ENCODE assay signal across 12 cellular contexts in genomic region chrX:136878423-136878822, GRCh38. TPM values are rescaled to one million over a fixed set of nuclear protein-coding genes. Genes with fewer than 3 reads are reported as not detected.
DNase-seq lines count a peak whose midpoint lies in the region; ATAC-seq, FAIRE-seq and TF ChIP-seq lines count a peak whose summit lies in the region.
"Had no signal": no experiment of that assay in that cellular context is flagged by ENCODE, and none has a peak within 500 bp of the region (broad histone marks: within the 10 kb centered on the region; RNA-seq: fewer than 3 reads in every experiment).

No MANE protein-coding gene starts in this region.

- H3K9me3 ChIP-seq in HepG2 (ENCODE audit: low read length) (no peaks in the 10 kb centered on the region), right lobe of liver (no peaks in the 10 kb centered on the region), astrocyte (ENCODE audit: insufficient read depth, low read depth, low read length) (no peaks in the 10 kb centered on the region), mesenchymal stem cell (ENCODE audit: control insufficient read depth, low read length) (no peaks in the 10 kb centered on the region)

- in situ Hi-C loops in HepG2 (cut with HindIII; ENCODE audit: extremely low pct_ligation_motif_present, low pct_unique_long_range_greater_than_20kb), result no loop called here

- H3K79me2 ChIP-seq in HepG2 (ENCODE audit: insufficient read depth, low read length), result peaks cover 28% of the 10 kb centered on the region
- H3K79me2 ChIP-seq in astrocyte (ENCODE audit: insufficient read depth, low read length), result peaks cover 57% of the 10 kb centered on the region

- no peak overlapping the region for H3K18ac ChIP-seq in mesenchymal stem cell (ENCODE audit: low read depth in 1 of 2, low read length in 2 of 2)

- TF ChIP-seq CTCF in HepG2 (CRISPR knock-in tag; IDR thresholded peaks at IDR 0.05), result no peak
- TF ChIP-seq CTCF in right lobe of liver (IDR thresholded peaks at IDR 0.05), result no peak
- TF ChIP-seq CTCF in astrocyte (IDR thresholded peaks at IDR 0.05; ENCODE audit: insufficient read depth, low read depth, low read length), result no peak

- H3K36me3 ChIP-seq in HepG2 (replicated peaks in 1 of 2; ENCODE audit: control insufficient read depth in 1 of 2, insufficient read depth in 2 of 2, low read length in 2 of 2) (peaks cover 3 to 12% of the 10 kb centered on the region in 2 experiments; a peak in 4 of 5 replicates), right lobe of liver (peaks cover 0 to 39% (median 11%) of the 10 kb centered on the region in 4 donors), astrocyte (ENCODE audit: insufficient read depth, low read length) (peaks cover 17% of the 10 kb centered on the region), mesenchymal stem cell (ENCODE audit: control insufficient read depth in 1 of 2, insufficient read depth in 2 of 2, low read depth in 1 of 2, low read length in 2 of 2) (peaks cover 13 to 45% of the 10 kb centered on the region in 2 experiments)

- no peak overlapping the region for H4K8ac ChIP-seq in mesenchymal stem cell (ENCODE audit: low read length)

- no peak overlapping the region for H3K27ac Mint-ChIP-seq in astrocyte (ENCODE audit: unreplicated experiment)

- H3K27ac ChIP-seq in HepG2 (ENCODE audit: extremely low read length, insufficient read depth, low read length), result no peak overlapping the region
- H3K27ac ChIP-seq in right lobe of liver, result no peak overlapping the region
- H3K27ac ChIP-seq in astrocyte (ENCODE audit: low read depth, low read length), result no peak overlapping the region
- no peak overlapping the region for H3K27ac ChIP-seq in mesenchymal stem cell (ENCODE audit: low read length, poor library complexity, severe bottlenecking)

- no peak for FAIRE-seq in HepG2 (lab: Jason Lieb, UNC)
- no peak for FAIRE-seq in astrocyte (lab: Jason Lieb, UNC)

- H2AK5ac ChIP-seq in mesenchymal stem cell (ENCODE audit: low read length, severe bottlenecking), result no peak overlapping the region

- no peak overlapping the region for H3K4ac ChIP-seq in mesenchymal stem cell (ENCODE audit: low read depth in 1 of 2, low read length in 2 of 2)

- H4K20me1 ChIP-seq in HepG2 (ENCODE audit: insufficient read depth, low read length) (peaks cover 2% of the 10 kb centered on the region; the same call in 1 of the 2 replicates), astrocyte (ENCODE audit: insufficient read depth, low read length) (peaks cover 39% of the 10 kb centered on the region)

- H2BK15ac ChIP-seq in mesenchymal stem cell (ENCODE audit: low read depth, poor library complexity, severe bottlenecking), result no peak overlapping the region

- H3K27me3 ChIP-seq in HepG2 (ENCODE audit: control insufficient read depth in 1 of 2, insufficient read depth in 2 of 2, low read length in 2 of 2) (no peaks in the 10 kb centered on the region; a peak in 1 of 5 replicates), right lobe of liver (no peaks in the 10 kb centered on the region), astrocyte (ENCODE audit: insufficient read depth, low read length) (no peaks in the 10 kb centered on the region), mesenchymal stem cell (ENCODE audit: control insufficient read depth in 1 of 2, insufficient read depth in 1 of 2, low read length in 2 of 2) (no peaks in the 10 kb centered on the region)

- peaks cover 21% of the 10 kb centered on the region for H3K4me1 ChIP-seq in HepG2 (ENCODE audit: insufficient read depth, low read length)
- no peaks in the 10 kb centered on the region for H3K4me1 ChIP-seq in right lobe of liver
- H3K4me1 ChIP-seq in astrocyte (ENCODE audit: insufficient read depth, low read length), result no peaks in the 10 kb centered on the region
- no peaks in the 10 kb centered on the region for H3K4me1 ChIP-seq in mesenchymal stem cell (ENCODE audit: control insufficient read depth, insufficient read depth, low read depth, low read length)

- no peak for ATAC-seq in HepG2
- ATAC-seq in right lobe of liver, result no peak
- no peak for ATAC-seq in HG02571 (IDR thresholded peaks at IDR 0.05; ENCODE audit: unreplicated experiment)

- peak overlapping the region; percentile 61 for H3K4me2 ChIP-seq in HepG2 (ENCODE audit: low read depth, low read length)
- H3K4me2 ChIP-seq in astrocyte (ENCODE audit: low read length), result peak overlapping the region; percentile 90
- H3K4me2 ChIP-seq in mesenchymal stem cell (ENCODE audit: low read length, poor library complexity, severe bottlenecking), result no peak overlapping the region

- H3K23ac ChIP-seq in mesenchymal stem cell (ENCODE audit: low read length in 2 of 2), result no peak overlapping the region

- H3K36me3 Mint-ChIP-seq in astrocyte (ENCODE audit: low read depth, unreplicated experiment), result peaks cover 6% of the 10 kb centered on the region

- BruUV-seq in HepG2 (replicated peaks; lab: Mats Ljungman, UMichigan), result no TSS peak

- TF ChIP-seq POLR2A in HepG2 (IDR thresholded peaks at IDR 0.05; ENCODE audit: insufficient read depth in 1 of 2, low read depth in 2 of 2, low read length in 2 of 2), result no peak
- TF ChIP-seq POLR2A in right lobe of liver (IDR thresholded peaks at IDR 0.05), result no peak

- H3K4me3 ChIP-seq in HepG2 (replicated peaks in 1 of 3; ENCODE audit: insufficient read depth in 1 of 3, low read depth in 2 of 3, low read length in 3 of 3) (peak overlapping the region; percentile 79 to 92 (median 87); a peak in 4 of 6 replicates), right lobe of liver (peak overlapping the region in 1 of 3 donors; percentile 67), astrocyte (ENCODE audit: insufficient read depth, low read depth, low read length) (peak overlapping the region; percentile 97), mesenchymal stem cell (ENCODE audit: insufficient read depth in 1 of 2, low read depth in 1 of 2, low read length in 2 of 2) (peak overlapping the region in 1 of 2 experiments; percentile 80)

- H2BK12ac ChIP-seq in mesenchymal stem cell (ENCODE audit: low read length in 2 of 2), result no peak overlapping the region

- TF ChIP-seq EP300 in HepG2 (IDR thresholded peaks at IDR 0.05; ENCODE audit: low read depth in 2 of 2, low read length in 2 of 2) (no peak), HepG2 (CRISPR knock-in tag; IDR thresholded peaks at IDR 0.05; ENCODE audit: borderline replicate concordance) (no peak)

- no peak overlapping the region for H3K9ac ChIP-seq in HepG2 (ENCODE audit: insufficient read depth, low read depth, low read length)
- peak overlapping the region; percentile 98 for H3K9ac ChIP-seq in astrocyte (ENCODE audit: low read length)
- H3K9ac ChIP-seq in mesenchymal stem cell (ENCODE audit: low read length), result peak overlapping the region; percentile 99

- no peak overlapping the region for H2AFZ ChIP-seq in HepG2 (ENCODE audit: low read length)
- H2AFZ ChIP-seq in astrocyte (ENCODE audit: low read depth, low read length), result no peak overlapping the region
- H2AFZ ChIP-seq in mesenchymal stem cell (ENCODE audit: low read depth, low read length), result no peak overlapping the region

- H3K4me3 Mint-ChIP-seq in astrocyte (ENCODE audit: unreplicated experiment), result peak overlapping the region; percentile 99

- CTCF ChIA-PET in HepG2 (lab: Yijun Ruan, JAX; ENCODE audit: low intra/inter-chr PET ratio, low total read pairs), result no interaction called here

- H3K4me1 Mint-ChIP-seq in astrocyte (ENCODE audit: low read depth, unreplicated experiment), result peaks cover 2% of the 10 kb centered on the region

- no peaks in the 10 kb centered on the region for H3K9me3 Mint-ChIP-seq in astrocyte (ENCODE audit: unreplicated experiment)

- TF ChIP-seq RAD21 in HepG2 (CRISPR knock-in tag; IDR thresholded peaks at IDR 0.05), result no peak

- WGBS in HepG2 (ENCODE audit: low lambda C conversion rate), result 83% methylated on average over 4 of the region's 11 CpGs
- WGBS in right lobe of liver (ENCODE audit: insufficient coverage, low coverage, low lambda C conversion rate, missing lambda C conversion rate), result 71% methylated on average over 8 of the region's 11 CpGs
- WGBS in mesenchymal stem cell, result no CpG with 5 or more reads among the region's 11 CpGs

- DNase-seq in HepG2 (ENCODE audit: low spot score) (no peak), right lobe of liver (no peak), astrocyte (ENCODE audit: low read depth) (no peak), mesenchymal stem cell (no peak), pons (ENCODE audit: low spot score) (no peak), NCI-H1048 (lab: John Stamatoyannopoulos, UW) (no peak), NCI-H2107 (lab: John Stamatoyannopoulos, UW) (no peak)
- DNase-seq: EL, HCEC 1CT, NCI-H187 treated with DMSO at 0.1 percent for 48 hours, substantia nigra had no signal

- intact Hi-C loops in HepG2 (cut with micrococcal nuclease; ENCODE audit: unreplicated experiment), result no loop called here
- intact Hi-C loops in right lobe of liver (cut with DNase I), result no loop called here

- no peak overlapping the region for H2BK120ac ChIP-seq in mesenchymal stem cell (ENCODE audit: low read depth, low read length)

- H2BK5ac ChIP-seq in mesenchymal stem cell (ENCODE audit: low read depth, low read length, poor library complexity, severe bottlenecking), result no peak overlapping the region

- no peaks in the 10 kb centered on the region for H3K27me3 Mint-ChIP-seq in astrocyte (ENCODE audit: low read depth, unreplicated experiment)

- H4K91ac ChIP-seq in mesenchymal stem cell (ENCODE audit: low read length), result no peak overlapping the region

- no peaks in the 10 kb centered on the region for H3K79me1 ChIP-seq in mesenchymal stem cell (replicated peaks; ENCODE audit: low read length, poor library complexity, severe bottlenecking)

- POLR2A ChIA-PET in HepG2 (lab: Yijun Ruan, JAX), result interaction anchor here (1.4 kb wide), 1 partner anchor 12 kb away, joined by 7 read pairs; no protein-coding TSS in a partner anchor

- H3K14ac ChIP-seq in mesenchymal stem cell (ENCODE audit: low read length in 2 of 2), result no peak overlapping the region

RNA-seq across cellular contexts. Expression of gene RBMX, which starts 2.1 kb away (rescaled TPM):
- total RNA-seq in HepG2 (2016; rRNA removed; fragmentation: Illumina TruSeq; extraction: Trizol), result 254 and 303 TPM in 2 replicates
- 34.9 and 37.6 TPM in 2 replicates for total RNA-seq in HepG2 (2016; cell fraction: cytosol; rRNA removed; fragmentation: Illumina TruSeq; extraction: Trizol; ENCODE audit: low read depth)
- total RNA-seq in HepG2 (2016; cell fraction: insoluble cytoplasmic fraction; rRNA removed; fragmentation: Illumina TruSeq; extraction: Trizol), result 248 and 273 TPM in 2 replicates
- total RNA-seq in HepG2 (2016; cell fraction: membrane; rRNA removed; fragmentation: Illumina TruSeq; extraction: Trizol), result 101 and 111 TPM in 2 replicates
- 200 and 222 TPM in 2 replicates for total RNA-seq in HepG2 (2016; cell fraction: nucleus; rRNA removed; fragmentation: Illumina TruSeq; extraction: Trizol)
- 95.2 and 114 TPM in 2 replicates for polyA plus RNA-seq in HepG2 (2011; rRNA removed)
- polyA plus RNA-seq in HepG2 (2011; cell fraction: cytosol; rRNA removed), result 92.9 and 101 TPM in 2 replicates
- 103 and 120 TPM in 2 replicates for polyA plus RNA-seq in HepG2 (2011; cell fraction: nucleus; rRNA removed)
- polyA plus RNA-seq in HepG2 (2012), result 128 and 171 TPM in 2 replicates
- 36.0 and 39.5 TPM in 2 replicates for polyA plus RNA-seq in HepG2 (2016; cell fraction: cytosol; fragmentation: Illumina TruSeq; extraction: Trizol; ENCODE audit: low read depth)
- polyA plus RNA-seq in HepG2 (2016; cell fraction: insoluble cytoplasmic fraction; fragmentation: Illumina TruSeq; extraction: Trizol; ENCODE audit: low read depth), result 304 and 335 TPM in 2 replicates
- 78.9 and 89.0 TPM in 2 replicates for polyA plus RNA-seq in HepG2 (2016; cell fraction: membrane; fragmentation: Illumina TruSeq; extraction: Trizol; ENCODE audit: low read depth)
- polyA plus RNA-seq in HepG2 (2016; cell fraction: nucleus; fragmentation: Illumina TruSeq; extraction: Trizol; ENCODE audit: insufficient read depth, low read depth), result 279 and 282 TPM in 2 replicates
- polyA minus RNA-seq in HepG2 (2011; rRNA and poly(A)+ RNA removed; ENCODE audit: low replicate concordance), result 63.4 and 108 TPM in 2 replicates
- 110 and 111 TPM in 2 replicates for polyA minus RNA-seq in HepG2 (2011; cell fraction: cytosol; rRNA and poly(A)+ RNA removed)
- 119 and 149 TPM in 2 replicates for polyA minus RNA-seq in HepG2 (2011; cell fraction: nucleus; rRNA and poly(A)+ RNA removed)
- total RNA-seq in right lobe of liver, result 10 to 100 TPM; 28.7 to 62.6 (median 40.9) TPM
- total RNA-seq in astrocyte, result 120 and 133 TPM in 2 replicates
- polyA plus RNA-seq in mesenchymal stem cell (2013, experiment 1 of 2), result 119 TPM
- polyA plus RNA-seq in mesenchymal stem cell (2013, experiment 2 of 2), result 120 TPM
